In the genomic region with DNA sequence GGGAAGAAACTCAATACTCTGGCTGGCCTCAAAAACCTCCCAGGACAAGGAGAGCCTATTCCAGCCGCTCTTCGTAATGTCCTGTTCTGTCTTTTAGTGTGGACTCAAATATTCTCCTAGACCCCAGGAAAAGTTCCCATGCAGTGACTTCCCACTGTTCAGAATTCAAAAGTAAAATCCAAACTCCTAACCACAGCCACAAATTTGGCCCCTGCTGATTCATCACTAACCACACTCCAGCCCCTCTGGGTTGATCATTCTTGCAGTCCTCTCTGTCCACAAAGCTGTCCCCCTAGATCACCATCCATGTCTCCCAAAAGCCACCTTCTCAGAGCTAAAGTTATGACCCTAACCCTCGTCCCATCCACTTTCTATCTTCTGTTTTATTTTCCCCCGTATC, we compare ENCODE assay signal across 12 cellular contexts. TPM values are rescaled to one million over a fixed set of nuclear protein-coding genes. Genes with fewer than 3 reads are reported as not detected.
DNase-seq lines count a peak whose midpoint lies in the region; TF ChIP-seq lines count a peak whose summit lies in the region.
"Had no signal": no experiment of that assay in that cellular context is flagged by ENCODE, and none has a peak within 500 bp of the region (broad histone marks: within the 10 kb centered on the region; RNA-seq: fewer than 3 reads in every experiment).

No MANE protein-coding gene starts in this region.

- H3K9me3 Mint-ChIP-seq in activated CD4-positive, alpha-beta memory T cell treated with anti-CD3 and anti-CD28 coated beads, Interleukin-2, amount 10 ng/mL, durations not matched to agents 7 days and 5 days: no peaks in the 10 kb centered on the region
- no peaks in the 10 kb centered on the region for H3K9me3 Mint-ChIP-seq in activated CD4-positive, alpha-beta memory T cell treated with anti-CD3 and anti-CD28 coated beads for 36 hours

- peaks cover 45% of the 10 kb centered on the region for H3K4me1 Mint-ChIP-seq in activated CD4-positive, alpha-beta memory T cell treated with anti-CD3 and anti-CD28 coated beads, Interleukin-2, amount 10 ng/mL, durations not matched to agents 7 days and 5 days
- peaks cover 48% of the 10 kb centered on the region for H3K4me1 Mint-ChIP-seq in activated CD4-positive, alpha-beta memory T cell treated with anti-CD3 and anti-CD28 coated beads for 36 hours (ENCODE audit: low read depth)

- H3K79me2 ChIP-seq in osteoblast (ENCODE audit: insufficient read depth, low read length): peaks cover 11% of the 10 kb centered on the region

- H3K4me3 Mint-ChIP-seq in activated CD4-positive, alpha-beta memory T cell treated with anti-CD3 and anti-CD28 coated beads, Interleukin-2, amount 10 ng/mL, durations not matched to agents 7 days and 5 days: no peak overlapping the region
- H3K4me3 Mint-ChIP-seq in activated CD4-positive, alpha-beta memory T cell treated with anti-CD3 and anti-CD28 coated beads for 36 hours: no peak overlapping the region

- no peaks in the 10 kb centered on the region for H3K36me3 ChIP-seq in brain microvascular endothelial cell (replicated peaks)
- no peaks in the 10 kb centered on the region for H3K36me3 ChIP-seq in osteoblast (ENCODE audit: insufficient read depth, low read length)

- H3K9me3 ChIP-seq in osteoblast (ENCODE audit: low read depth, low read length): no peaks in the 10 kb centered on the region

- peaks cover 3% of the 10 kb centered on the region for H3K27me3 Mint-ChIP-seq in activated CD4-positive, alpha-beta memory T cell treated with anti-CD3 and anti-CD28 coated beads, Interleukin-2, amount 10 ng/mL, durations not matched to agents 7 days and 5 days
- no peaks in the 10 kb centered on the region for H3K27me3 Mint-ChIP-seq in activated CD4-positive, alpha-beta memory T cell treated with anti-CD3 and anti-CD28 coated beads for 36 hours

- intact Hi-C loops in activated CD4-positive, alpha-beta memory T cell treated with anti-CD3 and anti-CD28 coated beads for 36 hours (cut with micrococcal nuclease): no loop called here

- H3K27me3 ChIP-seq in brain microvascular endothelial cell (replicated peaks) (no peaks in the 10 kb centered on the region), osteoblast (ENCODE audit: insufficient read depth, low read length) (no peaks in the 10 kb centered on the region)

- POLR2A ChIA-PET in activated CD4-positive, alpha-beta memory T cell treated with anti-CD3 and anti-CD28 coated beads, Interleukin-2, amount 10 ng/mL, durations not matched to agents 7 days and 5 days (lab: Charles Lee): interaction anchor here (1.3 kb wide), 1 partner anchor 15 kb away, joined by 3 read pairs; no protein-coding TSS in a partner anchor
- POLR2A ChIA-PET in activated CD4-positive, alpha-beta memory T cell treated with anti-CD3 and anti-CD28 coated beads for 36 hours (lab: Charles Lee): interaction anchor here (0.5 to 2.0 kb wide), 4 partner anchors 38 to 265 kb away, joined by 3 to 13 read pairs (median 7); a partner anchor contains a TSS

- in situ Hi-C loops in brain microvascular endothelial cell (cut with HindIII; ENCODE audit: low pct_ligation_motif_present, low sequenced_read_pairs): no loop called here

- peaks cover 22% of the 10 kb centered on the region for H3K4me1 ChIP-seq in osteoblast (ENCODE audit: insufficient read depth, low read length)

- peak overlapping the region; percentile 16 for H3K4me2 ChIP-seq in osteoblast (ENCODE audit: insufficient read depth, low read length)

- H4K20me1 ChIP-seq in osteoblast (ENCODE audit: insufficient read depth, low read length): peaks cover 26% of the 10 kb centered on the region

- H3K36me3 Mint-ChIP-seq in activated CD4-positive, alpha-beta memory T cell treated with anti-CD3 and anti-CD28 coated beads, Interleukin-2, amount 10 ng/mL, durations not matched to agents 7 days and 5 days (ENCODE audit: low read depth): no peaks in the 10 kb centered on the region
- H3K36me3 Mint-ChIP-seq in activated CD4-positive, alpha-beta memory T cell treated with anti-CD3 and anti-CD28 coated beads for 36 hours: no peaks in the 10 kb centered on the region

- CTCF ChIA-PET in activated CD4-positive, alpha-beta memory T cell treated with anti-CD3 and anti-CD28 coated beads, Interleukin-2, amount 10 ng/mL, durations not matched to agents 7 days and 5 days (lab: Charles Lee): interaction anchor here (0.7 to 1.1 kb wide), 2 partner anchors 10 to 39 kb away, joined by 3 read pairs; no protein-coding TSS in a partner anchor
- CTCF ChIA-PET in activated CD4-positive, alpha-beta memory T cell treated with anti-CD3 and anti-CD28 coated beads for 36 hours (lab: Charles Lee): interaction anchor here (0.5 to 1.8 kb wide), 4 partner anchors 11 to 43 kb away, joined by 3 to 5 read pairs (median 4); no protein-coding TSS in a partner anchor

- H3K27ac ChIP-seq in brain microvascular endothelial cell (peak overlapping the region; percentile 22), osteoblast (ENCODE audit: low read depth, low read length) (peak overlapping the region; percentile 25)

- H2AFZ ChIP-seq in osteoblast (ENCODE audit: low read length): no peak overlapping the region

- H3K4me3 ChIP-seq in brain microvascular endothelial cell (ENCODE audit: low read depth, low read length) (no peak overlapping the region), osteoblast (ENCODE audit: insufficient read depth, low read length) (no peak overlapping the region)

- DNase-seq in activated CD4-positive, alpha-beta memory T cell treated with anti-CD3 and anti-CD28 coated beads, Interleukin-2, amount 10 ng/mL, durations not matched to agents 7 days and 5 days: no peak
- DNase-seq in activated CD4-positive, alpha-beta memory T cell treated with anti-CD3 and anti-CD28 coated beads for 36 hours: no peak
- DNase-seq in LHCN-M2 (ENCODE audit: low read depth) (peak; percentile 62), brain microvascular endothelial cell (peak; percentile 33), osteoblast (ENCODE audit: insufficient read length, low spot score, missing footprints) (no peak), DMS 273 (lab: John Stamatoyannopoulos, UW; ENCODE audit: unreplicated experiment) (no peak), Ammon's horn (ENCODE audit: low spot score) (no peak)
- DNase-seq in activated CD4-positive, alpha-beta T cell treated with anti-CD3 and anti-CD28 coated beads for 1 hour: no peak
- DNase-seq: COR-L47; NCI-H2081; NCI-H526; stimulated activated CD4-positive, alpha-beta T cell treated with anti-CD3 and anti-CD28 coated beads, Interleukin-12 subunit alpha, Interleukin-12 subunit beta, amount 100 ng/mL, for 4 hours had no signal

- TF ChIP-seq CTCF in brain microvascular endothelial cell (IDR thresholded peaks at IDR 0.05; ENCODE audit: low read depth, low read length, missing control alignments): no peak
- no peak for TF ChIP-seq CTCF in osteoblast (IDR thresholded peaks at IDR 0.05; ENCODE audit: extremely low read depth, low read depth, low read length)

- peak overlapping the region; percentile 45 for H3K27ac Mint-ChIP-seq in activated CD4-positive, alpha-beta memory T cell treated with anti-CD3 and anti-CD28 coated beads, Interleukin-2, amount 10 ng/mL, durations not matched to agents 7 days and 5 days
- no peak overlapping the region for H3K27ac Mint-ChIP-seq in activated CD4-positive, alpha-beta memory T cell treated with anti-CD3 and anti-CD28 coated beads for 36 hours

RNA-seq across cellular contexts. Expression of a gene that starts 5.1 kb away (rescaled TPM):
- 10 to 100 TPM; 10.8 to 12.7 TPM for total RNA-seq in activated CD4-positive, alpha-beta memory T cell treated with anti-CD3 and anti-CD28 coated beads, Interleukin-2, amount 10 ng/mL, durations not matched to agents 7 days and 5 days
- 10 to 100 TPM; 11.0 to 13.2 TPM for total RNA-seq in activated CD4-positive, alpha-beta memory T cell treated with anti-CD3 and anti-CD28 coated beads for 36 hours
- total RNA-seq in LHCN-M2 (2014; rRNA removed) (18.0 and 23.3 TPM in 2 replicates), osteoblast (17.7 and 18.5 TPM in 2 replicates)
- polyA plus RNA-seq in LHCN-M2 (2012): 10.7 TPM

RNA-seq across cellular contexts. Expression of a gene that starts 38.2 kb away (rescaled TPM):
- total RNA-seq in activated CD4-positive, alpha-beta memory T cell treated with anti-CD3 and anti-CD28 coated beads, Interleukin-2, amount 10 ng/mL, durations not matched to agents 7 days and 5 days: 10 to 100 TPM; 25.2 to 26.5 TPM
- total RNA-seq in activated CD4-positive, alpha-beta memory T cell treated with anti-CD3 and anti-CD28 coated beads for 36 hours: 10 to 100 TPM; 22.0 to 22.8 TPM
- total RNA-seq in LHCN-M2 (2014; rRNA removed): 32.8 and 36.8 TPM in 2 replicates
- 19.6 TPM for polyA plus RNA-seq in LHCN-M2 (2012)
- total RNA-seq in osteoblast: 34.5 and 37.6 TPM in 2 replicates

RNA-seq across cellular contexts. Expression of a gene that starts 38.3 kb away (rescaled TPM):
- 1 to 10 TPM; 5.6 to 6.2 TPM for total RNA-seq in activated CD4-positive, alpha-beta memory T cell treated with anti-CD3 and anti-CD28 coated beads, Interleukin-2, amount 10 ng/mL, durations not matched to agents 7 days and 5 days
- total RNA-seq in activated CD4-positive, alpha-beta memory T cell treated with anti-CD3 and anti-CD28 coated beads for 36 hours: 1 to 10 TPM; 7.8 to 9.9 TPM
- total RNA-seq in LHCN-M2 (2014; rRNA removed) (9.0 and 11.0 TPM in 2 replicates), osteoblast (9.7 and 10.5 TPM in 2 replicates)
- polyA plus RNA-seq in LHCN-M2 (2012): 10.4 TPM

Comparison
In these comparisons a context has a peak if more than half of its experiments do, and no peak if none do; other contexts are left out.
1. DNase-seq: peak in LHCN-M2 (single experiment) and brain microvascular endothelial cell (single experiment); none in activated CD4-positive, alpha-beta memory T cell treated with anti-CD3 and anti-CD28 coated beads, Interleukin-2, amount 10 ng/mL, durations not matched to agents 7 days and 5 days (single experiment), activated CD4-positive, alpha-beta memory T cell treated with anti-CD3 and anti-CD28 coated beads for 36 hours (single experiment), osteoblast (single experiment), DMS 273 (single experiment), activated CD4-positive, alpha-beta T cell treated with anti-CD3 and anti-CD28 coated beads for 1 hour (single experiment) and Ammon's horn (single experiment).